ENCODE assay signal across 26 cellular contexts in genomic region chr7:54995166-54995565, GRCh38. TPM values are rescaled to one million over a fixed set of nuclear protein-coding genes. Genes with fewer than 3 reads are reported as not detected.
DNase-seq lines count a peak whose midpoint lies in the region; ATAC-seq and TF ChIP-seq lines count a peak whose summit lies in the region.
"Had no signal": no experiment of that assay in that cellular context is flagged by ENCODE, and none has a peak within 500 bp of the region (broad histone marks: within the 10 kb centered on the region; RNA-seq: fewer than 3 reads in every experiment).

No MANE protein-coding gene starts in this region.

- ATAC-seq in activated CD4-positive, alpha-beta T cell treated with anti-CD3 and anti-CD28 coated beads for 36 hours: no peak
- ATAC-seq in activated T-helper 17 cell treated with anti-CD3 and anti-CD28 coated beads, Interleukin-2, amount 50 U/mL, for 72 hours (replicated peaks): no peak
- ATAC-seq: heart right ventricle; K562; left lung; naive thymus-derived CD8-positive, alpha-beta T cell had no signal

- TF ChIP-seq CTCF in HFFc6 (IDR thresholded peaks at IDR 0.05): no peak

- peak overlapping the region; percentile 69 for H3K27ac Mint-ChIP-seq in activated CD4-positive, alpha-beta T cell treated with anti-CD3 and anti-CD28 coated beads for 36 hours
- peak overlapping the region; percentile 72 for H3K27ac Mint-ChIP-seq in HFFc6
- peak overlapping the region; percentile 72 for H3K27ac Mint-ChIP-seq in activated T-helper 17 cell treated with anti-CD3 and anti-CD28 coated beads, Interleukin-2, amount 50 U/mL, for 72 hours
- H3K27ac Mint-ChIP-seq: B cell, mesothelial cell of epicardium had no signal

- DNase-seq in activated CD4-positive, alpha-beta T cell treated with anti-CD3 and anti-CD28 coated beads for 36 hours: no peak
- DNase-seq in activated CD4-positive, alpha-beta T cell treated with anti-CD3 and anti-CD28 coated beads, Interleukin-2, amount 50 U/mL, for 48 hours: no peak
- DNase-seq in HFFc6 (no peak), left kidney (ENCODE audit: low read depth, low spot score) (peak; percentile 38), activated gamma-delta T cell (lab: John Stamatoyannopoulos, UW) (no peak), NAMALWA (ENCODE audit: low spot score) (no peak), COLO668 (lab: John Stamatoyannopoulos, UW; ENCODE audit: unreplicated experiment) (no peak)
- DNase-seq: 8988T; activated gamma-delta T cell treated with Interleukin-2 at 50 U/mL for 16 hours; anterior cingulate cortex; Caco-2; central memory CD4-positive, alpha-beta T cell; heart right ventricle; left lung; MM.1S; naive thymus-derived CD8-positive, alpha-beta T cell; NCI-H1436 treated with DMSO at 0.1 percent for 48 hours; NCI-H524 treated with DMSO at 0.1 percent for 48 hours; retina; spleen; stimulated activated CD4-positive, alpha-beta T cell treated with anti-CD3 and anti-CD28 coated beads, Interleukin-4, amount 100 ng/mL, for 4 hours had no signal

- peaks cover 23% of the 10 kb centered on the region for H3K27me3 Mint-ChIP-seq in activated CD4-positive, alpha-beta T cell treated with anti-CD3 and anti-CD28 coated beads for 36 hours
- no peaks in the 10 kb centered on the region; the same call in 1 of the 2 replicates for H3K27me3 Mint-ChIP-seq in HFFc6 (ENCODE audit: insufficient read depth)
- H3K27me3 Mint-ChIP-seq in activated T-helper 17 cell treated with anti-CD3 and anti-CD28 coated beads, Interleukin-2, amount 50 U/mL, for 72 hours: peaks cover 13% of the 10 kb centered on the region

- CTCF ChIA-PET in activated CD4-positive, alpha-beta T cell treated with anti-CD3 and anti-CD28 coated beads for 36 hours (lab: Charles Lee): interaction anchor here (0.8 to 2.1 kb wide), 4 partner anchors 42 to 260 kb away, joined by 3 to 7 read pairs (median 4); no protein-coding TSS in a partner anchor

- H3K4me1 Mint-ChIP-seq in activated CD4-positive, alpha-beta T cell treated with anti-CD3 and anti-CD28 coated beads for 36 hours: peaks cover 34% of the 10 kb centered on the region
- H3K4me1 Mint-ChIP-seq in HFFc6 (ENCODE audit: low read depth): peaks cover 60% of the 10 kb centered on the region
- peaks cover 22% of the 10 kb centered on the region for H3K4me1 Mint-ChIP-seq in activated T-helper 17 cell treated with anti-CD3 and anti-CD28 coated beads, Interleukin-2, amount 50 U/mL, for 72 hours
- H3K4me1 Mint-ChIP-seq: B cell, mesothelial cell of epicardium had no signal

- POLR2A ChIA-PET in activated CD4-positive, alpha-beta T cell treated with anti-CD3 and anti-CD28 coated beads for 36 hours (lab: Charles Lee): interaction anchor here (0.6 to 1.1 kb wide), 3 partner anchors 91 to 314 kb away, joined by 3 to 4 read pairs (median 3); no protein-coding TSS in a partner anchor

- H3K9me3 Mint-ChIP-seq in activated CD4-positive, alpha-beta T cell treated with anti-CD3 and anti-CD28 coated beads for 36 hours (ENCODE audit: low read depth): peaks cover 4% of the 10 kb centered on the region
- H3K9me3 Mint-ChIP-seq in HFFc6: no peaks in the 10 kb centered on the region
- H3K9me3 Mint-ChIP-seq in activated T-helper 17 cell treated with anti-CD3 and anti-CD28 coated beads, Interleukin-2, amount 50 U/mL, for 72 hours: peaks cover 3% of the 10 kb centered on the region
- H3K9me3 Mint-ChIP-seq: mesothelial cell of epicardium; stimulated activated naive CD8-positive, alpha-beta T cell treated with anti-CD3 and anti-CD28 coated beads, Interleukin-15, Interleukin-2, amounts not matched to agents 100 ng/mL and 50 ng/mL, for 24 hours had no signal

- no peak overlapping the region for H3K4me3 Mint-ChIP-seq in activated CD4-positive, alpha-beta T cell treated with anti-CD3 and anti-CD28 coated beads for 36 hours
- H3K4me3 Mint-ChIP-seq in HFFc6: peak overlapping the region; percentile 63
- H3K4me3 Mint-ChIP-seq in activated T-helper 17 cell treated with anti-CD3 and anti-CD28 coated beads, Interleukin-2, amount 50 U/mL, for 72 hours: peak overlapping the region; percentile 31
- H3K4me3 Mint-ChIP-seq: B cell; mesothelial cell of epicardium; stimulated activated naive CD8-positive, alpha-beta T cell treated with anti-CD3 and anti-CD28 coated beads, Interleukin-15, Interleukin-2, amounts not matched to agents 100 ng/mL and 50 ng/mL, for 24 hours had no signal

- no peaks in the 10 kb centered on the region for H3K36me3 Mint-ChIP-seq in activated CD4-positive, alpha-beta T cell treated with anti-CD3 and anti-CD28 coated beads for 36 hours (ENCODE audit: low read depth)
- no peaks in the 10 kb centered on the region; the same call in 1 of the 2 replicates for H3K36me3 Mint-ChIP-seq in HFFc6 (ENCODE audit: low read depth)
- no peaks in the 10 kb centered on the region for H3K36me3 Mint-ChIP-seq in activated T-helper 17 cell treated with anti-CD3 and anti-CD28 coated beads, Interleukin-2, amount 50 U/mL, for 72 hours (ENCODE audit: low read depth)
- H3K36me3 Mint-ChIP-seq: mesothelial cell of epicardium; naive thymus-derived CD8-positive, alpha-beta T cell had no signal

- intact Hi-C loops in activated CD4-positive, alpha-beta T cell treated with anti-CD3 and anti-CD28 coated beads for 36 hours (cut with DNase I, micrococcal nuclease): loop anchor here (2.0 to 5.0 kb wide), 4 partner anchors 80 to 577 kb away; partner anchors contain the start of gene VOPP1 (in 1 of the 2)

RNA-seq across cellular contexts. Expression of gene EGFR, which starts 23.7 kb away (rescaled TPM):
- under 1 TPM in 1 of 2 experiments, not detected in 1; 0.09 TPM for total RNA-seq in activated CD4-positive, alpha-beta T cell treated with anti-CD3 and anti-CD28 coated beads for 36 hours
- total RNA-seq in HFFc6 (2021; fragmentation: NEBNext Ultra II Directional; extraction: Animal tissue kit (Norgen Biotek cat#: 25700)): 10 to 100 TPM; 69.9 to 87.2 (median 77.0) TPM
- under 1 TPM in 1 of 2 donors, not detected in 1; 0.02 TPM for total RNA-seq in activated T-helper 17 cell treated with anti-CD3 and anti-CD28 coated beads, Interleukin-2, amount 50 U/mL, for 72 hours
- total RNA-seq: B cell; naive thymus-derived CD8-positive, alpha-beta T cell had no signal

Comparison
In these comparisons a context has a peak if more than half of its experiments do, and no peak if none do; other contexts are left out.
1. RNA of gene EGFR, which starts 23.7 kb away (total RNA-seq): 69.9 to 87.2 TPM in HFFc6; 0.09 TPM in activated CD4-positive, alpha-beta T cell treated with anti-CD3 and anti-CD28 coated beads for 36 hours and 0.02 TPM in activated T-helper 17 cell treated with anti-CD3 and anti-CD28 coated beads, Interleukin-2, amount 50 U/mL, for 72 hours; every median in the first group is over 10 times any median in the second.
2. Peak in every context shown above with its lines, with median percentiles within 50 percentile points of each other: H3K27ac Mint-ChIP-seq.